8 cellular contexts compared by ENCODE assay signal in genomic region chr9:127715443-127716337, GRCh38. TPM values are rescaled to one million over a fixed set of nuclear protein-coding genes. Genes with fewer than 3 reads are reported as not detected.
A peak's percentile ranks its signal among the peaks of the same experiment; 100 is the strongest.
DNase-seq lines count a peak whose midpoint lies in the region; ATAC-seq and TF ChIP-seq lines count a peak whose summit lies in the region.

Gene PTRH1 (minus strand): TSS chr9:127715663. CDS start chr9:127715639, 24 bp downstream.
Gene TTC16 (plus strand): TSS chr9:127716079. CDS start chr9:127716146, 67 bp downstream.

- ATAC-seq in GM21619 (IDR thresholded peaks at IDR 0.05; ENCODE audit: unreplicated experiment): peak; percentile 93

- TF ChIP-seq EP300 in Ishikawa (IDR thresholded peaks at IDR 0.05; ENCODE audit: borderline replicate concordance): no peak

- no peak for TF ChIP-seq RAD21 in Ishikawa (IDR thresholded peaks at IDR 0.05; ENCODE audit: low read depth)

- DNase-seq in DMS153 (lab: John Stamatoyannopoulos, UW) (peak; percentile 86), OCI-M2 (lab: John Stamatoyannopoulos, UW; ENCODE audit: unreplicated experiment) (peak; percentile 29), epithelial cell of proximal tubule (ENCODE audit: low read depth) (no peak), mucosa of gallbladder (ENCODE audit: low spot score) (peak; percentile 97)
- DNase-seq in activated T-cell treated with anti-CD3 and anti-CD28 coated beads, Interleukin-2, amount 50 U/mL, for 1 hour: peak; percentile 97
- peak; percentile 97 for DNase-seq in stimulated activated CD8-positive, alpha-beta memory T cell treated with anti-CD3 and anti-CD28 coated beads, Interleukin-4, amount 100 ng/mL, for 24 hours (ENCODE audit: low read depth)

- peak within 1 kb of the TSS; percentile 98 for H3K4me3 ChIP-seq in epithelial cell of proximal tubule (ENCODE audit: low read depth, low read length)

- no peak for TF ChIP-seq CTCF in epithelial cell of proximal tubule (conservative IDR thresholded peaks at IDR 0.05; ENCODE audit: low read depth, low read length)

TF ChIP-seq in Ishikawa, 13 proteins besides CTCF, POLR2A, EP300 and RAD21:
- TF ChIP-seq MAX (IDR thresholded peaks at IDR 0.05) (peak; percentile 85), FOXM1 (IDR thresholded peaks at IDR 0.05; ENCODE audit: borderline replicate concordance, low read depth) (no peak), REST (IDR thresholded peaks at IDR 0.05; ENCODE audit: low read depth) (no peak), EGR1 (IDR thresholded peaks at IDR 0.05) (peak; percentile 14), USF1 (IDR thresholded peaks at IDR 0.05) (no peak), TCF12 (IDR thresholded peaks at IDR 0.05; ENCODE audit: low read depth) (peak; percentile 51), NFIC (IDR thresholded peaks at IDR 0.05) (0 out of 2 replicates have a peak, but pooled peaks have one; percentile 7), CEBPB (IDR thresholded peaks at IDR 0.05) (no peak), ZBTB7A (IDR thresholded peaks at IDR 0.05; ENCODE audit: low read depth) (peak; percentile 17; the same call in 1 of the 2 replicates), TAF1 (IDR thresholded peaks at IDR 0.05; ENCODE audit: low read depth) (no peak; the same call in 1 of the 2 replicates), CREB1 (IDR thresholded peaks at IDR 0.05; ENCODE audit: low read depth) (peak; percentile 92), TEAD4 (IDR thresholded peaks at IDR 0.05) (no peak), YY1 (IDR thresholded peaks at IDR 0.05; ENCODE audit: low read depth) (peak; percentile 100)

RNA-seq across cellular contexts. Expression of gene PTRH1, which starts in this region (rescaled TPM):
- total RNA-seq in epithelial cell of proximal tubule: 46.7 and 47.4 TPM in 2 replicates
- total RNA-seq in mucosa of gallbladder: 19.5 TPM

RNA-seq across cellular contexts. Expression of gene TTC16, which starts in this region (rescaled TPM):
- total RNA-seq in epithelial cell of proximal tubule: not detected in 2 replicates
- total RNA-seq in mucosa of gallbladder: 0.26 TPM
